ENCODE assay signal across 20 cellular contexts in the genomic region with DNA sequence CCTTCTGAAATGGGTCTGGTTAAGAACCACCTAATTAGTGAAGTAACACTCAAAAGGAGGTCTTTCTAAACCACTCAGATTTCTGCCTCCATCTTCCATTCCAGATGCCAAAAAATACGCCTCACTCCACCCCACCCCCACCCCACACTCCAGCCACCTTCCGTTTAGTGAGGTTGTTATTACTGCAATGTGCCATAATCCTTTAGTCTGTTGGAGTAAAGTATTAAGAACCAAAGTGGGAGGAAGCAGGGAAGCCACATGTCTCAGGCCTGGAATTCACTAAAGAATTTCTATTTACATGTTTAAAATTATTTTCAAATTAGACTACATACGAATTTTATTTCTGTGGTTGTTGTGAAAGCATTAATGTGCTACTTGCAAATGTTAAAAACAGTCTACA.
"Had no signal": no experiment of that assay in that cellular context is flagged by ENCODE, and none has a peak within 500 bp of the region (broad histone marks: within the 10 kb centered on the region; RNA-seq: fewer than 3 reads in every experiment).

No MANE protein-coding gene starts in this region.

- H3K4me3 ChIP-seq: cardiac muscle cell, MG63 had no signal

- DNase-seq: activated CD4-positive, alpha-beta T cell treated with anti-CD3 and anti-CD28 coated beads for 4 hours; activated CD8-positive, alpha-beta memory T cell treated with anti-CD3 and anti-CD28 coated beads, Interleukin-2, amount 50 U/mL, for 4 hours; activated CD8-positive, alpha-beta T cell treated with anti-CD3 and anti-CD28 coated beads for 36 hours; activated effector memory CD4-positive, alpha-beta T cell treated with Interleukin-2 at 50 U/mL for 16 hours; activated naive CD4-positive, alpha-beta T cell; activated naive CD8-positive, alpha-beta T cell treated with anti-CD3 and anti-CD28 coated beads, Interleukin-2, amount 50 U/mL, for 24 hours; brain microvascular endothelial cell; MG63; MV-4-11; NCI-H1092 treated with DMSO at 0.1 percent for 48 hours; NCI-H1436; NCI-H1694 treated with DMSO at 0.1 percent for 48 hours; NCI-H2029 treated with DMSO at 0.1 percent for 48 hours; NCI-H345; NCI-H510A; NCI-H748 treated with DMSO at 0.1 percent for 48 hours; SIG-M5; T-helper 1 cell had no signal

- ATAC-seq: activated CD4-positive, CD25-positive, alpha-beta regulatory T cell treated with anti-CD3 and anti-CD28 coated beads, Interleukin-2, amount 50 U/mL, for 24 hours; activated CD8-positive, alpha-beta T cell treated with anti-CD3 and anti-CD28 coated beads for 36 hours; activated naive CD8-positive, alpha-beta T cell treated with anti-CD3 and anti-CD28 coated beads, Interleukin-2, amount 50 U/mL, for 24 hours had no signal
